ENCODE assay signal across 1 cellular context in the genomic region with DNA sequence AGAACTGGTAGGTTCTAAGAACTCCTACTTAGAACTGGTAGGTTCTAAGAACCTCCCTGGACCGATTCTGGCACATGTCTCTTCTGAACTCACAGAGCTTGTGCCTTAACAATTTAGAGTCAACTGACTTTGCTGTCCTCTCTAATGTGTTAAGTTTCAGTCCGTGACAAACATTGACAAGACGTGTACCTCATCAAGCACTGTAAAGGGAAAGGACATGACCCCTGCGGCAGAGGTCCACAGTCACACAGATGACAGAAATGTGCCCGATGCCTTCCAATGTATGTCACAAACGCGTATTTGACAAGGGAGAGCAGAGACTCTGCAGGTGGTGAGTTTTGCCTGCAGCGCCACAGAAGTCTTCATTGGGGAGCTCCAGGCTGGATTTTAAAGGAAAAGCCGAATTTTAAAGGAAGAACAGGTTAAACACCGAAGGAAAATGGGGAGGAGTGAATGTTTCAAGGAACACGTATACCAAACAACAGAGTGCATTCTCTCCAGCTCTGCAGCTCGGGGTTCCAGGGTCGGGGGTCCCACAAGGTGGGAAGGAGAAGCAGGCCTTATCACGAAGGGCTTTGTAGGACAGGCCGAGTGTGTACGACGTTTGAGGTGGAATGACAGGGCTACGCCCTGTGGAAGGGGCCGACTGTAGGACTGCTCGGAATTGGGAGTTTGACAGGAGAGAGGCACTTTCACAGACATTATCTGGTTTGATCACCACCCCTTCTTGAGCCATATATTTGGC.
TF ChIP-seq lines count a peak whose summit lies in the region.

No MANE protein-coding gene starts in this region.

TF ChIP-seq in WTC11, 78 proteins besides CTCF, POLR2A, EP300 and RAD21 (continued from another document):
- TF ChIP-seq, protein P1, sequence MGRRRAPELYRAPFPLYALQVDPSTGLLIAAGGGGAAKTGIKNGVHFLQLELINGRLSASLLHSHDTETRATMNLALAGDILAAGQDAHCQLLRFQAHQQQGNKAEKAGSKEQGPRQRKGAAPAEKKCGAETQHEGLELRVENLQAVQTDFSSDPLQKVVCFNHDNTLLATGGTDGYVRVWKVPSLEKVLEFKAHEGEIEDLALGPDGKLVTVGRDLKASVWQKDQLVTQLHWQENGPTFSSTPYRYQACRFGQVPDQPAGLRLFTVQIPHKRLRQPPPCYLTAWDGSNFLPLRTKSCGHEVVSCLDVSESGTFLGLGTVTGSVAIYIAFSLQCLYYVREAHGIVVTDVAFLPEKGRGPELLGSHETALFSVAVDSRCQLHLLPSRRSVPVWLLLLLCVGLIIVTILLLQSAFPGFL (CRISPR knock-in tag; IDR thresholded peaks at IDR 0.05; ENCODE audit: borderline replicate concordance) = no peak
- TF ChIP-seq GABPB1 (CRISPR knock-in tag; IDR thresholded peaks at IDR 0.05) = no peak
- TF ChIP-seq, protein P2, sequence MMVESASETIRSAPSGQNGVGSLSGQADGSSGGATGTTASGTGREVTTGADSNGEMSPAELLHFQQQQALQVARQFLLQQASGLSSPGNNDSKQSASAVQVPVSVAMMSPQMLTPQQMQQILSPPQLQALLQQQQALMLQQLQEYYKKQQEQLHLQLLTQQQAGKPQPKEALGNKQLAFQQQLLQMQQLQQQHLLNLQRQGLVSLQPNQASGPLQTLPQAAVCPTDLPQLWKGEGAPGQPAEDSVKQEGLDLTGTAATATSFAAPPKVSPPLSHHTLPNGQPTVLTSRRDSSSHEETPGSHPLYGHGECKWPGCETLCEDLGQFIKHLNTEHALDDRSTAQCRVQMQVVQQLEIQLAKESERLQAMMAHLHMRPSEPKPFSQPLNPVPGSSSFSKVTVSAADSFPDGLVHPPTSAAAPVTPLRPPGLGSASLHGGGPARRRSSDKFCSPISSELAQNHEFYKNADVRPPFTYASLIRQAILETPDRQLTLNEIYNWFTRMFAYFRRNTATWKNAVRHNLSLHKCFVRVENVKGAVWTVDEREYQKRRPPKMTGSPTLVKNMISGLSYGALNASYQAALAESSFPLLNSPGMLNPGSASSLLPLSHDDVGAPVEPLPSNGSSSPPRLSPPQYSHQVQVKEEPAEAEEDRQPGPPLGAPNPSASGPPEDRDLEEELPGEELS (CRISPR knock-in tag; IDR thresholded peaks at IDR 0.05) = no peak
- TF ChIP-seq NR1H2 (CRISPR knock-in tag; IDR thresholded peaks at IDR 0.05) = no peak
- no peak for TF ChIP-seq TCF7 (CRISPR knock-in tag; IDR thresholded peaks at IDR 0.05; ENCODE audit: low read depth)
- no peak for TF ChIP-seq EMX1 (CRISPR knock-in tag; IDR thresholded peaks at IDR 0.05)
- TF ChIP-seq, protein P3, sequence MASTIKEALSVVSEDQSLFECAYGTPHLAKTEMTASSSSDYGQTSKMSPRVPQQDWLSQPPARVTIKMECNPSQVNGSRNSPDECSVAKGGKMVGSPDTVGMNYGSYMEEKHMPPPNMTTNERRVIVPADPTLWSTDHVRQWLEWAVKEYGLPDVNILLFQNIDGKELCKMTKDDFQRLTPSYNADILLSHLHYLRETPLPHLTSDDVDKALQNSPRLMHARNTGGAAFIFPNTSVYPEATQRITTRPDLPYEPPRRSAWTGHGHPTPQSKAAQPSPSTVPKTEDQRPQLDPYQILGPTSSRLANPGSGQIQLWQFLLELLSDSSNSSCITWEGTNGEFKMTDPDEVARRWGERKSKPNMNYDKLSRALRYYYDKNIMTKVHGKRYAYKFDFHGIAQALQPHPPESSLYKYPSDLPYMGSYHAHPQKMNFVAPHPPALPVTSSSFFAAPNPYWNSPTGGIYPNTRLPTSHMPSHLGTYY (CRISPR knock-in tag; IDR thresholded peaks at IDR 0.05) = no peak
- TF ChIP-seq ATF1 (CRISPR knock-in tag; IDR thresholded peaks at IDR 0.05) = no peak
- TF ChIP-seq, protein P4, sequence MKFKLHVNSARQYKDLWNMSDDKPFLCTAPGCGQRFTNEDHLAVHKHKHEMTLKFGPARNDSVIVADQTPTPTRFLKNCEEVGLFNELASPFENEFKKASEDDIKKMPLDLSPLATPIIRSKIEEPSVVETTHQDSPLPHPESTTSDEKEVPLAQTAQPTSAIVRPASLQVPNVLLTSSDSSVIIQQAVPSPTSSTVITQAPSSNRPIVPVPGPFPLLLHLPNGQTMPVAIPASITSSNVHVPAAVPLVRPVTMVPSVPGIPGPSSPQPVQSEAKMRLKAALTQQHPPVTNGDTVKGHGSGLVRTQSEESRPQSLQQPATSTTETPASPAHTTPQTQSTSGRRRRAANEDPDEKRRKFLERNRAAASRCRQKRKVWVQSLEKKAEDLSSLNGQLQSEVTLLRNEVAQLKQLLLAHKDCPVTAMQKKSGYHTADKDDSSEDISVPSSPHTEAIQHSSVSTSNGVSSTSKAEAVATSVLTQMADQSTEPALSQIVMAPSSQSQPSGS (CRISPR knock-in tag; IDR thresholded peaks at IDR 0.05; ENCODE audit: borderline replicate concordance, low read depth) = no peak
- no peak for TF ChIP-seq SP1 (CRISPR knock-in tag; conservative IDR thresholded peaks at IDR 0.05)
- TF ChIP-seq, protein P5, sequence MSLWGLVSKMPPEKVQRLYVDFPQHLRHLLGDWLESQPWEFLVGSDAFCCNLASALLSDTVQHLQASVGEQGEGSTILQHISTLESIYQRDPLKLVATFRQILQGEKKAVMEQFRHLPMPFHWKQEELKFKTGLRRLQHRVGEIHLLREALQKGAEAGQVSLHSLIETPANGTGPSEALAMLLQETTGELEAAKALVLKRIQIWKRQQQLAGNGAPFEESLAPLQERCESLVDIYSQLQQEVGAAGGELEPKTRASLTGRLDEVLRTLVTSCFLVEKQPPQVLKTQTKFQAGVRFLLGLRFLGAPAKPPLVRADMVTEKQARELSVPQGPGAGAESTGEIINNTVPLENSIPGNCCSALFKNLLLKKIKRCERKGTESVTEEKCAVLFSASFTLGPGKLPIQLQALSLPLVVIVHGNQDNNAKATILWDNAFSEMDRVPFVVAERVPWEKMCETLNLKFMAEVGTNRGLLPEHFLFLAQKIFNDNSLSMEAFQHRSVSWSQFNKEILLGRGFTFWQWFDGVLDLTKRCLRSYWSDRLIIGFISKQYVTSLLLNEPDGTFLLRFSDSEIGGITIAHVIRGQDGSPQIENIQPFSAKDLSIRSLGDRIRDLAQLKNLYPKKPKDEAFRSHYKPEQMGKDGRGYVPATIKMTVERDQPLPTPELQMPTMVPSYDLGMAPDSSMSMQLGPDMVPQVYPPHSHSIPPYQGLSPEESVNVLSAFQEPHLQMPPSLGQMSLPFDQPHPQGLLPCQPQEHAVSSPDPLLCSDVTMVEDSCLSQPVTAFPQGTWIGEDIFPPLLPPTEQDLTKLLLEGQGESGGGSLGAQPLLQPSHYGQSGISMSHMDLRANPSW (CRISPR knock-in tag; conservative IDR thresholded peaks at IDR 0.05; ENCODE audit: low read depth) = no peak
- no peak for TF ChIP-seq MYBL2 (CRISPR knock-in tag; IDR thresholded peaks at IDR 0.05)
- TF ChIP-seq, protein P6, sequence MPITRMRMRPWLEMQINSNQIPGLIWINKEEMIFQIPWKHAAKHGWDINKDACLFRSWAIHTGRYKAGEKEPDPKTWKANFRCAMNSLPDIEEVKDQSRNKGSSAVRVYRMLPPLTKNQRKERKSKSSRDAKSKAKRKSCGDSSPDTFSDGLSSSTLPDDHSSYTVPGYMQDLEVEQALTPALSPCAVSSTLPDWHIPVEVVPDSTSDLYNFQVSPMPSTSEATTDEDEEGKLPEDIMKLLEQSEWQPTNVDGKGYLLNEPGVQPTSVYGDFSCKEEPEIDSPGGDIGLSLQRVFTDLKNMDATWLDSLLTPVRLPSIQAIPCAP (CRISPR knock-in tag; IDR thresholded peaks at IDR 0.05) = no peak
- TF ChIP-seq, protein P7, sequence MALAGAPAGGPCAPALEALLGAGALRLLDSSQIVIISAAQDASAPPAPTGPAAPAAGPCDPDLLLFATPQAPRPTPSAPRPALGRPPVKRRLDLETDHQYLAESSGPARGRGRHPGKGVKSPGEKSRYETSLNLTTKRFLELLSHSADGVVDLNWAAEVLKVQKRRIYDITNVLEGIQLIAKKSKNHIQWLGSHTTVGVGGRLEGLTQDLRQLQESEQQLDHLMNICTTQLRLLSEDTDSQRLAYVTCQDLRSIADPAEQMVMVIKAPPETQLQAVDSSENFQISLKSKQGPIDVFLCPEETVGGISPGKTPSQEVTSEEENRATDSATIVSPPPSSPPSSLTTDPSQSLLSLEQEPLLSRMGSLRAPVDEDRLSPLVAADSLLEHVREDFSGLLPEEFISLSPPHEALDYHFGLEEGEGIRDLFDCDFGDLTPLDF (CRISPR knock-in tag; IDR thresholded peaks at IDR 0.05) = no peak
